ENCODE assay signal across 9 cellular contexts in genomic region chr14:104967414-104968152, GRCh38. TPM values are rescaled to one million over a fixed set of nuclear protein-coding genes. Genes with fewer than 3 reads are reported as not detected.
DNase-seq lines count a peak whose midpoint lies in the region; ATAC-seq and TF ChIP-seq lines count a peak whose summit lies in the region.
"Had no signal": no experiment of that assay in that cellular context is flagged by ENCODE, and none has a peak within 500 bp of the region (broad histone marks: within the 10 kb centered on the region; RNA-seq: fewer than 3 reads in every experiment).

No MANE protein-coding gene starts in this region.

- ATAC-seq in GM18505 (IDR thresholded peaks at IDR 0.05; ENCODE audit: unreplicated experiment) (no peak), HG02870 (IDR thresholded peaks at IDR 0.05; ENCODE audit: unreplicated experiment) (no peak)

- no peak overlapping the region for H3K27ac ChIP-seq in AG04450 (ENCODE audit: low read depth, low read length)
- H3K27ac ChIP-seq in esophagus squamous epithelium: peak overlapping the region; percentile 93 to 99 (median 98)
- no peak overlapping the region for H3K27ac ChIP-seq in muscle layer of duodenum (ENCODE audit: low read length)

- H3K9me3 Mint-ChIP-seq in activated naive CD4-positive, alpha-beta T cell treated with anti-CD3 and anti-CD28 coated beads, Interleukin-2, amount 10 ng/mL, durations not matched to agents 7 days and 5 days: no peaks in the 10 kb centered on the region

- 0% methylated on average over 3 of the region's 35 CpGs; no CpG with 5 or more reads in 1 of the 2 donors for WGBS in esophagus squamous epithelium, 2 donors

- H3K4me1 ChIP-seq in esophagus squamous epithelium (peaks cover 62 to 73% (median 63%) of the 10 kb centered on the region in 3 donors), muscle layer of duodenum (ENCODE audit: control insufficient read depth in 1 of 2, insufficient read depth in 2 of 2, low read length in 2 of 2) (peaks cover 12 to 57% of the 10 kb centered on the region in 2 donors)

- no peaks in the 10 kb centered on the region for H3K4me1 Mint-ChIP-seq in activated naive CD4-positive, alpha-beta T cell treated with anti-CD3 and anti-CD28 coated beads, Interleukin-2, amount 10 ng/mL, durations not matched to agents 7 days and 5 days

- H3K4me3 Mint-ChIP-seq in activated naive CD4-positive, alpha-beta T cell treated with anti-CD3 and anti-CD28 coated beads, Interleukin-2, amount 10 ng/mL, durations not matched to agents 7 days and 5 days: no peak overlapping the region

- CTCF ChIA-PET in AG04450 (lab: Charles Lee): interaction anchor here (0.6 to 1.6 kb wide), 2 partner anchors 71 to 209 kb away, joined by 3 to 4 read pairs; no protein-coding TSS in a partner anchor
- CTCF ChIA-PET in activated naive CD4-positive, alpha-beta T cell treated with anti-CD3 and anti-CD28 coated beads, Interleukin-2, amount 10 ng/mL, durations not matched to agents 7 days and 5 days (lab: Charles Lee): interaction anchor here (1.0 to 10.7 kb wide), 2 partner anchors 71 to 77 kb away, joined by 3 to 122 read pairs; no protein-coding TSS in a partner anchor

- no peak for TF ChIP-seq CTCF in AG04450 (IDR thresholded peaks at IDR 0.05; ENCODE audit: low read depth, low read length)
- TF ChIP-seq CTCF in esophagus squamous epithelium (IDR thresholded peaks at IDR 0.05): no peak

- H3K36me3 ChIP-seq in esophagus squamous epithelium (no peaks in the 10 kb centered on the region), muscle layer of duodenum (ENCODE audit: control insufficient read depth in 1 of 2, insufficient read depth in 2 of 2, low read length in 2 of 2) (no peaks in the 10 kb centered on the region)

- H3K27ac Mint-ChIP-seq in activated naive CD4-positive, alpha-beta T cell treated with anti-CD3 and anti-CD28 coated beads, Interleukin-2, amount 10 ng/mL, durations not matched to agents 7 days and 5 days: no peak overlapping the region

- intact Hi-C loops in esophagus squamous epithelium (cut with DNase I): no loop called here

- H3K27me3 Mint-ChIP-seq in activated naive CD4-positive, alpha-beta T cell treated with anti-CD3 and anti-CD28 coated beads, Interleukin-2, amount 10 ng/mL, durations not matched to agents 7 days and 5 days: peaks cover 52% of the 10 kb centered on the region

- DNase-seq in AG04450 (ENCODE audit: low read depth, low spot score): no peak
- peak; percentile 68 for DNase-seq in NCI-H226
- DNase-seq in esophagus squamous epithelium (lab: John Stamatoyannopoulos, UW): no peak
- no peak for DNase-seq in HPDE6-E6E7 (ENCODE audit: extremely low spot score)
- no peak for DNase-seq in activated naive CD4-positive, alpha-beta T cell treated with anti-CD3 and anti-CD28 coated beads, Interleukin-2, amount 10 ng/mL, durations not matched to agents 7 days and 5 days
- DNase-seq: activated CD4-positive, alpha-beta T cell treated with anti-CD3 and anti-CD28 coated beads for 4 hours had no signal

- peak overlapping the region; percentile 39 for H3K4me3 ChIP-seq in AG04450 (ENCODE audit: low read depth, low read length)
- peak overlapping the region; percentile 25 to 76 (median 61) for H3K4me3 ChIP-seq in esophagus squamous epithelium
- H3K4me3 ChIP-seq in muscle layer of duodenum (ENCODE audit: low read depth in 1 of 2, low read length in 2 of 2): peak overlapping the region; percentile 42 to 73

- POLR2A ChIA-PET in AG04450 (lab: Yijun Ruan, JAX): no interaction called here

- H3K27me3 ChIP-seq in AG04450 (ENCODE audit: control insufficient read depth, insufficient read depth, low read length): no peaks in the 10 kb centered on the region
- H3K27me3 ChIP-seq in esophagus squamous epithelium: peaks cover 0 to 11% (median 0%) of the 10 kb centered on the region in 4 donors
- H3K27me3 ChIP-seq in muscle layer of duodenum (ENCODE audit: low read depth, low read length): no peaks in the 10 kb centered on the region

- no peaks in the 10 kb centered on the region for H3K36me3 Mint-ChIP-seq in activated naive CD4-positive, alpha-beta T cell treated with anti-CD3 and anti-CD28 coated beads, Interleukin-2, amount 10 ng/mL, durations not matched to agents 7 days and 5 days

- TF ChIP-seq POLR2A in esophagus squamous epithelium (IDR thresholded peaks at IDR 0.05) (peak in 2 of 4 donors; percentile 62 to 72), GM18505 (IDR thresholded peaks at IDR 0.05; ENCODE audit: borderline replicate concordance, extremely low read depth, insufficient read depth, insufficient read length) (no peak)

- H3K9me3 ChIP-seq in AG04450 (ENCODE audit: control insufficient read depth, insufficient read depth, low read length) (no peaks in the 10 kb centered on the region; the same call in 1 of the 2 replicates), esophagus squamous epithelium (no peaks in the 10 kb centered on the region), muscle layer of duodenum (ENCODE audit: control insufficient read depth in 1 of 2, low read length in 2 of 2) (no peaks in the 10 kb centered on the region)

RNA-seq across cellular contexts. Expression of gene AHNAK2, which starts 10.6 kb away (rescaled TPM):
- polyA plus RNA-seq in AG04450 (2011; rRNA removed): 10.0 and 10.5 TPM in 2 replicates
- 40.9 and 45.1 TPM in 2 replicates for polyA minus RNA-seq in AG04450 (2011; rRNA and poly(A)+ RNA removed)
- total RNA-seq in esophagus squamous epithelium: 100 to 1,000 TPM; 147 to 313 (median 172) TPM

RNA-seq across cellular contexts. Expression of gene CLBA1, which starts 18.0 kb away (rescaled TPM):
- 4.6 and 4.9 TPM in 2 replicates for polyA plus RNA-seq in AG04450 (2011; rRNA removed)
- 2.4 and 4.2 TPM in 2 replicates for polyA minus RNA-seq in AG04450 (2011; rRNA and poly(A)+ RNA removed)
- total RNA-seq in esophagus squamous epithelium: 10 to 100 TPM in 1 of 4 donors, 1 to 10 TPM in 3; 5.5 to 19.3 (median 7.3) TPM

RNA-seq across cellular contexts. Expression of gene PLD4, which starts 42.9 kb away (rescaled TPM):
- 0.01 TPM in 2 replicates for polyA plus RNA-seq in AG04450 (2011; rRNA removed)
- 0.17 TPM in 1 of 2 replicates, not detected in the other for polyA minus RNA-seq in AG04450 (2011; rRNA and poly(A)+ RNA removed)
- total RNA-seq in esophagus squamous epithelium: under 1 TPM; 0.18 to 0.95 (median 0.64) TPM

RNA-seq across cellular contexts. Expression of gene CDCA4, which starts 53.3 kb away (rescaled TPM):
- polyA plus RNA-seq in AG04450 (2011; rRNA removed): 6.8 and 7.8 TPM in 2 replicates
- 5.0 and 6.3 TPM in 2 replicates for polyA minus RNA-seq in AG04450 (2011; rRNA and poly(A)+ RNA removed)
- total RNA-seq in esophagus squamous epithelium: 10 to 100 TPM; 15.3 to 35.0 (median 23.3) TPM

Comparison
In these comparisons a context has a peak if more than half of its experiments do, and no peak if none do; other contexts are left out.
1. H3K27ac ChIP-seq: peak in esophagus squamous epithelium (4 of 4); none in AG04450 (single experiment) and muscle layer of duodenum (single experiment).
2. Peak in every context shown above with its lines, with median percentiles within 50 percentile points of each other: H3K4me3 ChIP-seq.